In the genomic region with DNA sequence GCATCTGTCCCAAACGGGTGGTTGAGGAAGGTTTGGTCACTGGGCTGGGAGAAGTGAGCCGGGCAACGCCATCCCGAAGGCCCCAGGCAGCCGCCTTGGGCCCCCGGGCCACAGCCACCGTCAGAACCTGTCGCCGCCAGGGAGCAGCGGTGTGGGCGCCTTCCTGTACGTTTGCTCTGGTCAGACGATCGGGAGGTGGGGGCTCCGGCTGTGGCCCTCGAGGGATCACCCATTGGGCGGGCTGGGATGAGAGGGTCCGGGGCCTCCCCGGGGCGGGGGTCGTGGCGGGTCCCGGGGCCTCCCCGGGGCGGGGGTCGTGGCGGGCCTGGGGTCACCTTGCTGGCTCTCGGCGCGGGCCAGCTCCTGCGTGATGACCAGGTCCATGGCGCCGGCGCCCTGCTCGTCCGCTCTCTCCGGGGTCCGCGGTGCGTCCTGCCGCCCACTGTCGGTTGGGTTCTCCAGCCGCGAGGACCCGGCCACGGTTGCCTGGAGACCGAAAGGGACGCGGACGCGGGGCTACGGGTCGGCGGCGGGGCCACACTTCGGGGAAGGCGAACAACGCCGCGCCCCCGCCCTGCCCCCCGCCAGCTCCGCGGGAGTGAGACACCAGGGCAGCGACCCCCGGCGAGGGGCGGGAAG, we compare ENCODE assay signal across 8 cellular contexts. TPM values are rescaled to one million over a fixed set of nuclear protein-coding genes. Genes with fewer than 3 reads are reported as not detected.
DNase-seq lines count a peak whose midpoint lies in the region; ATAC-seq, FAIRE-seq and TF ChIP-seq lines count a peak whose summit lies in the region.

TSS of gene CFAP46 (minus strand) at position 470 of the 639 bp plus-strand sequence. CDS start at position 384, 86 bp downstream.

- H3K27me3 ChIP-seq in heart right ventricle = peaks cover 0 to 67% (median 57%) of the 10 kb centered on the region in 7 donors
- H3K27me3 ChIP-seq in pancreas = no peaks in the 10 kb centered on the region

- peaks cover 69% of the 10 kb centered on the region for H3K27me3 Mint-ChIP-seq in activated naive CD8-positive, alpha-beta T cell treated with anti-CD3 and anti-CD28 coated beads for 36 hours

- peak within 1 kb of the TSS; percentile 96 for H3K4me2 ChIP-seq in A549

- H3K4me3 ChIP-seq in A549 (peak within 1 kb of the TSS; percentile 64), heart right ventricle (peak within 1 kb of the TSS; percentile 49 to 77 (median 60)), pancreas (peak within 1 kb of the TSS; percentile 43 to 71 (median 50))

- CTCF ChIA-PET in A549 (lab: Yijun Ruan, JAX) = interaction anchor here (0.7 to 3.4 kb wide), 7 partner anchors 17 to 287 kb away, joined by 3 to 28 read pairs (median 3); no protein-coding TSS in a partner anchor

- WGBS in A549 (ENCODE audit: missing lambda C conversion rate) = 41% methylated on average over 5 of the region's 68 CpGs
- WGBS in heart right ventricle, 2 donors = 1 to 3% methylated on average over 61 to 68 of the region's 68 CpGs
- WGBS in pancreas, 2 donors = 3% methylated on average over 41 to 68 of the region's 68 CpGs

- H3K4me1 Mint-ChIP-seq in activated naive CD8-positive, alpha-beta T cell treated with anti-CD3 and anti-CD28 coated beads for 36 hours = peaks cover 15% of the 10 kb centered on the region

- TF ChIP-seq CTCF in A549 (IDR thresholded peaks at IDR 0.05) = no peak
- peak in 1 of 9 donors; percentile 14 for TF ChIP-seq CTCF in heart right ventricle (IDR thresholded peaks at IDR 0.05)
- no peak for TF ChIP-seq CTCF in pancreas (IDR thresholded peaks at IDR 0.05)

- H3K36me3 ChIP-seq in heart right ventricle (no peaks in the 10 kb centered on the region), pancreas (no peaks in the 10 kb centered on the region)

- H3K9me3 Mint-ChIP-seq in activated naive CD8-positive, alpha-beta T cell treated with anti-CD3 and anti-CD28 coated beads for 36 hours = no peaks in the 10 kb centered on the region

- peak within 1 kb of the TSS; percentile 60 for H3K27ac Mint-ChIP-seq in activated naive CD8-positive, alpha-beta T cell treated with anti-CD3 and anti-CD28 coated beads for 36 hours

- intact Hi-C loops in heart right ventricle (cut with DNase I) = loop anchor here in 4 of 10 donors (5.0 to 10.0 kb wide), 2 partner anchors 180 to 183 kb away; no protein-coding TSS in a partner anchor
- intact Hi-C loops in pancreas (cut with DNase I) = loop anchor here in 1 of 3 donors (10.0 kb wide), 1 partner anchor 183 kb away; no protein-coding TSS in a partner anchor

- FAIRE-seq in A549 (lab: Jason Lieb, UNC) (no peak), pancreas (lab: Jason Lieb, UNC) (no peak)

- POLR2A ChIA-PET in A549 (lab: Yijun Ruan, JAX) = no interaction called here

- no peaks in the 10 kb centered on the region for H3K36me3 Mint-ChIP-seq in activated naive CD8-positive, alpha-beta T cell treated with anti-CD3 and anti-CD28 coated beads for 36 hours

- peak; percentile 65 to 73 for DNase-seq in A549 (ENCODE audit: low read depth in 1 of 2, low spot score in 1 of 2)
- peak; percentile 62 for DNase-seq in activated naive CD8-positive, alpha-beta T cell treated with anti-CD3 and anti-CD28 coated beads for 36 hours
- peak; percentile 72 to 74 for DNase-seq in heart right ventricle
- peak; percentile 51 to 89 (median 67) for DNase-seq in pancreas
- DNase-seq in HPDE6-E6E7 (ENCODE audit: extremely low spot score) = no peak

- H3K9me3 ChIP-seq in A549 (no peaks in the 10 kb centered on the region), heart right ventricle (no peaks in the 10 kb centered on the region), pancreas (no peaks in the 10 kb centered on the region)

- ATAC-seq in A549 (peak; percentile 48 to 73; a peak in 5 of 6 replicates), GM21723 (IDR thresholded peaks at IDR 0.05; ENCODE audit: unreplicated experiment) (peak; percentile 38), heart right ventricle (peak; percentile 58 to 82 (median 72)), pancreas (peak; percentile 81 to 92 (median 86)), GM18867 (IDR thresholded peaks at IDR 0.05; ENCODE audit: unreplicated experiment) (no peak), HG03469 (IDR thresholded peaks at IDR 0.05; ENCODE audit: unreplicated experiment) (no peak)

- TF ChIP-seq RAD21 in A549 (conservative IDR thresholded peaks at IDR 0.05 in 1 of 2, IDR thresholded peaks at IDR 0.05 in 1 of 2) = no peak

- H3K4me1 ChIP-seq in A549 (no peaks in the 10 kb centered on the region), heart right ventricle (peaks cover 3 to 16% (median 13%) of the 10 kb centered on the region in 9 donors), pancreas (peaks cover 0 to 6% (median 0%) of the 10 kb centered on the region in 3 donors)

- no peak for TF ChIP-seq POLR2A in A549 (IDR thresholded peaks at IDR 0.05; ENCODE audit: low read length)

- TF ChIP-seq EP300 in A549 (IDR thresholded peaks at IDR 0.05) = no peak

- H3K27ac ChIP-seq in A549 (peak within 1 kb of the TSS; percentile 78 to 87), heart right ventricle (no peak within 1 kb of the TSS), pancreas (no peak within 1 kb of the TSS)

- H3K4me3 Mint-ChIP-seq in activated naive CD8-positive, alpha-beta T cell treated with anti-CD3 and anti-CD28 coated beads for 36 hours = peak within 1 kb of the TSS; percentile 72

TF ChIP-seq in A549, 52 proteins besides CTCF, POLR2A, EP300 and RAD21:
- TF ChIP-seq RNF2 (IDR thresholded peaks at IDR 0.05; ENCODE audit: borderline replicate concordance, low read depth) = no peak
- TF ChIP-seq JUN (IDR thresholded peaks at IDR 0.05) = peak in 1 of 2 experiments; percentile 46; a peak in 1 of 5 replicates
- TF ChIP-seq, protein P1, sequence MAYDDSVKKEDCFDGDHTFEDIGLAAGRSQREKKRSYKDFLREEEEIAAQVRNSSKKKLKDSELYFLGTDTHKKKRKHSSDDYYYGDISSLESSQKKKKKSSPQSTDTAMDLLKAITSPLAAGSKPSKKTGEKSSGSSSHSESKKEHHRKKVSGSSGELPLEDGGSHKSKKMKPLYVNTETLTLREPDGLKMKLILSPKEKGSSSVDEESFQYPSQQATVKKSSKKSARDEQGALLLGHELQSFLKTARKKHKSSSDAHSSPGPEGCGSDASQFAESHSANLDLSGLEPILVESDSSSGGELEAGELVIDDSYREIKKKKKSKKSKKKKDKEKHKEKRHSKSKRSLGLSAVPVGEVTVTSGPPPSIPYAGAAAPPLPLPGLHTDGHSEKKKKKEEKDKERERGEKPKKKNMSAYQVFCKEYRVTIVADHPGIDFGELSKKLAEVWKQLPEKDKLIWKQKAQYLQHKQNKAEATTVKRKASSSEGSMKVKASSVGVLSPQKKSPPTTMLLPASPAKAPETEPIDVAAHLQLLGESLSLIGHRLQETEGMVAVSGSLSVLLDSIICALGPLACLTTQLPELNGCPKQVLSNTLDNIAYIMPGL (CRISPR knock-in tag; IDR thresholded peaks at IDR 0.05; ENCODE audit: borderline replicate concordance) = no peak
- TF ChIP-seq RARB (CRISPR knock-in tag; IDR thresholded peaks at IDR 0.05) = no peak
- TF ChIP-seq RFX5 (IDR thresholded peaks at IDR 0.05) = no peak
- TF ChIP-seq E2F6 (IDR thresholded peaks at IDR 0.05; ENCODE audit: borderline replicate concordance, low read depth) = 0 out of 2 replicates have a peak, but pooled peaks have one; percentile 31
- TF ChIP-seq, protein P2, sequence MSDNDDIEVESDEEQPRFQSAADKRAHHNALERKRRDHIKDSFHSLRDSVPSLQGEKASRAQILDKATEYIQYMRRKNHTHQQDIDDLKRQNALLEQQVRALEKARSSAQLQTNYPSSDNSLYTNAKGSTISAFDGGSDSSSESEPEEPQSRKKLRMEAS (IDR thresholded peaks at IDR 0.05) = peak; percentile 39; the same call in 1 of the 2 replicates
- no peak for TF ChIP-seq BHLHE40 (IDR thresholded peaks at IDR 0.05; ENCODE audit: low read depth, low read length)
- no peak for TF ChIP-seq ZFP36 (IDR thresholded peaks at IDR 0.05; ENCODE audit: borderline replicate concordance, partially characterized antibody)
- no peak for TF ChIP-seq RCOR1 (IDR thresholded peaks at IDR 0.05; ENCODE audit: low read depth, low read length)
- TF ChIP-seq HEYL (CRISPR knock-in tag; IDR thresholded peaks at IDR 0.05) = no peak

RNA-seq across cellular contexts. Expression of gene CFAP46, which starts in this region (rescaled TPM):
- polyA plus RNA-seq in A549 (2011; rRNA removed) (0.42 and 0.88 TPM in 2 replicates), A549 (2017; fragmentation: RNase III; extraction: RNeasy Plus Mini Kit Qiagen cat#74134 plus additional on column Dnase treatment) (1.5 to 1.8 TPM (median 1.6 TPM) in 3 replicates), heart right ventricle (under 1 TPM; 0.36 to 0.88 TPM), pancreas (1 to 10 TPM; 1.3 to 1.6 TPM)
- 1.1 TPM in 2 replicates for polyA plus RNA-seq in A549 (2012; cell fraction: cytosol; rRNA removed)
- 0.50 and 0.60 TPM in 2 replicates for polyA plus RNA-seq in A549 (2012; cell fraction: nucleus; rRNA removed)
- polyA minus RNA-seq in A549 (2011; rRNA and poly(A)+ RNA removed) = 0.39 and 0.79 TPM in 2 replicates
- 1 to 10 TPM; 1.1 to 1.5 TPM for total RNA-seq in activated naive CD8-positive, alpha-beta T cell treated with anti-CD3 and anti-CD28 coated beads for 36 hours
- total RNA-seq in heart right ventricle (1 to 10 TPM in 7 of 10 donors, under 1 TPM in 3; 0.61 to 1.9 (median 1.2) TPM), pancreas (1 to 10 TPM in 2 of 6 donors, under 1 TPM in 4; 0.39 to 1.3 (median 0.79) TPM)

Comparison
In these comparisons a context has a peak if more than half of its experiments do, and no peak if none do; other contexts are left out.
1. ATAC-seq: peak in A549 (2 of 2), GM21723 (single experiment), heart right ventricle (8 of 8) and pancreas (4 of 4); none in GM18867 (single experiment) and HG03469 (single experiment).
2. H3K27ac ChIP-seq: peak in A549 (2 of 2); none in heart right ventricle (0 of 10) and pancreas (0 of 4).
3. Peak in every context shown above with its lines, with median percentiles within 50 percentile points of each other: H3K4me3 ChIP-seq.